14 cellular contexts compared by ENCODE assay signal in the genomic region with DNA sequence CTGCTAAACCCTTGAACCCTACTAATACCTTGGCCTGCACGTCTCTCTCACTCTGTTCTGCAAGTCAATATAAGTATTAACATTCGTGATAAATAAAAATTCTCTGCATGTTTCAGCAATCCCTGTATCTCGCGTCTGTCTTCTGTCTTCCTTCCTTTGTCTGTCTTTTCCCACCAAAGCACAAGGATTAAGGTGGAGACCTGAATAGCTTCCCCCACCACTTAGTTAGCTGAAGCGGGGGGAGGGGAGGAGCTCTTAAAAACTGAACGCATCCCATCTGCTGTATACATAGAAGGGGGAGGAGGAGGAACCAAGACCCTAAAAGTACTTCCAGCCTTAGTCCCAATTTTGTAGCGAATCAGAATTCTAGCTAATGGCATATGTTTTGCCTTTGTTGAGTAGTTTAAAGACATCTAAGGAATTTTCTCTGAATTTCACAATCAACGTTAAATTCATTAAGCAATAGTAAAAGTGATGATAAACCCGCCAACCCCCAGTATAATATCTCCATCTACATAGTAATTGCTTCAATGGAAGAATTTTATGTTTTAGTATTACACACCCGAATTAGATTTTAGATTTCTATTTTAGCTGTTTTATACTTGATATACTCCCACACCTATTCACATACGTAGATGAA. TPM values are rescaled to one million over a fixed set of nuclear protein-coding genes. Genes with fewer than 3 reads are reported as not detected.
DNase-seq lines count a peak whose midpoint lies in the region; ATAC-seq and TF ChIP-seq lines count a peak whose summit lies in the region.
"Had no signal": no experiment of that assay in that cellular context is flagged by ENCODE, and none has a peak within 500 bp of the region (broad histone marks: within the 10 kb centered on the region; RNA-seq: fewer than 3 reads in every experiment).

No MANE protein-coding gene starts in this region.

- no peaks in the 10 kb centered on the region for H3K27me3 Mint-ChIP-seq in activated naive CD8-positive, alpha-beta T cell
- no peaks in the 10 kb centered on the region for H3K27me3 Mint-ChIP-seq in activated naive CD8-positive, alpha-beta T cell treated with anti-CD3 and anti-CD28 coated beads for 36 hours
- H3K27me3 Mint-ChIP-seq: activated T-helper 17 cell treated with anti-CD3 and anti-CD28 coated beads, Interleukin-2, amount 50 U/mL, for 72 hours had no signal

- no peak for DNase-seq in activated naive CD8-positive, alpha-beta T cell treated with anti-CD3 and anti-CD28 coated beads for 36 hours
- peak; percentile 95 for DNase-seq in NCI-H82 treated with DMSO at 0.1 percent for 48 hours (lab: John Stamatoyannopoulos, UW; ENCODE audit: unreplicated experiment)
- DNase-seq in fibroblast of pulmonary artery (ENCODE audit: low read depth): peak; percentile 24
- no peak for DNase-seq in gastrocnemius medialis
- no peak for DNase-seq in MM.1S
- no peak for DNase-seq in testis
- no peak for DNase-seq in OCI-M1 (lab: John Stamatoyannopoulos, UW)
- DNase-seq: body of pancreas, KBM-7, NCI-H1417 treated with DMSO at 0.1 percent for 48 hours, ovary had no signal

- H3K27me3 ChIP-seq in gastrocnemius medialis (no peaks in the 10 kb centered on the region), MM.1S (replicated peaks; ENCODE audit: insufficient read depth, low read length) (no peaks in the 10 kb centered on the region), testis (no peaks in the 10 kb centered on the region)
- H3K27me3 ChIP-seq: body of pancreas, ovary had no signal

- no peaks in the 10 kb centered on the region for H3K9me2 ChIP-seq in MM.1S (replicated peaks; ENCODE audit: insufficient read depth, low read length)

- in situ Hi-C loops in gastrocnemius medialis (cut with MboI; ENCODE audit: low sequenced_read_pairs in 4 of 4): no loop called here

- H3K27ac ChIP-seq in gastrocnemius medialis: peak overlapping the region in 3 of 4 donors; percentile 32 to 99 (median 53)
- H3K27ac ChIP-seq in MM.1S (ENCODE audit: low read length): no peak overlapping the region
- no peak overlapping the region for H3K27ac ChIP-seq in testis
- H3K27ac ChIP-seq: body of pancreas, ovary had no signal

- H3K9me3 Mint-ChIP-seq in activated naive CD8-positive, alpha-beta T cell (ENCODE audit: low read depth): no peaks in the 10 kb centered on the region
- no peaks in the 10 kb centered on the region for H3K9me3 Mint-ChIP-seq in activated naive CD8-positive, alpha-beta T cell treated with anti-CD3 and anti-CD28 coated beads for 36 hours
- H3K9me3 Mint-ChIP-seq: activated T-helper 17 cell treated with anti-CD3 and anti-CD28 coated beads, Interleukin-2, amount 50 U/mL, for 72 hours; T-helper 2 cell treated with Interferon-gamma antibody and Interleukin-4, amounts not matched to agents 5 μg/mL and 100 μg/mL, for 36 hours had no signal

- TF ChIP-seq CTCF in fibroblast of pulmonary artery (IDR thresholded peaks at IDR 0.05; ENCODE audit: low read length, missing control alignments) (no peak), gastrocnemius medialis (IDR thresholded peaks at IDR 0.05 in 4 of 5, conservative IDR thresholded peaks at IDR 0.05 in 1 of 5) (no peak), MM.1S (IDR thresholded peaks at IDR 0.05; ENCODE audit: low read length) (no peak), testis (IDR thresholded peaks at IDR 0.05) (no peak)

- intact Hi-C loops in gastrocnemius medialis (cut with DNase I; ENCODE audit: low total_unique reads): loop anchor here (10.0 kb wide), 1 partner anchor 1546 kb away; a partner anchor contains a TSS
- intact Hi-C loops in testis (cut with DNase I; ENCODE audit: low total_unique reads): no loop called here

- H3K4me1 ChIP-seq in gastrocnemius medialis (peaks cover 70 to 85% of the 10 kb centered on the region in 2 donors), MM.1S (ENCODE audit: low read length) (peaks cover 32% of the 10 kb centered on the region), testis (peaks cover 23% of the 10 kb centered on the region)

- H3K79me2 ChIP-seq in MM.1S (ENCODE audit: low read length): peaks cover 100% of the 10 kb centered on the region

- peaks cover 69% of the 10 kb centered on the region for H3K4me1 Mint-ChIP-seq in activated naive CD8-positive, alpha-beta T cell (ENCODE audit: low read depth)
- peaks cover 74% of the 10 kb centered on the region for H3K4me1 Mint-ChIP-seq in activated naive CD8-positive, alpha-beta T cell treated with anti-CD3 and anti-CD28 coated beads for 36 hours

- peaks cover 0 to 24% of the 10 kb centered on the region in 2 donors for H3K36me3 ChIP-seq in gastrocnemius medialis
- H3K36me3 ChIP-seq in MM.1S (replicated peaks; ENCODE audit: insufficient read depth, low read length): peaks cover 30% of the 10 kb centered on the region
- H3K36me3 ChIP-seq in testis (ENCODE audit: low read depth, missing control alignments): no peaks in the 10 kb centered on the region
- H3K36me3 ChIP-seq: ovary had no signal

- H3K9ac ChIP-seq in MM.1S (ENCODE audit: low read length): no peak overlapping the region

- ATAC-seq in gastrocnemius medialis: no peak
- ATAC-seq: activated T-helper 17 cell treated with anti-CD3 and anti-CD28 coated beads, Interleukin-2, amount 50 U/mL, for 72 hours; body of pancreas had no signal

- H3K4me3 ChIP-seq in fibroblast of pulmonary artery (replicated peaks; ENCODE audit: low read depth, low read length) (no peak overlapping the region), gastrocnemius medialis (no peak overlapping the region), MM.1S (ENCODE audit: low read length) (no peak overlapping the region), testis (no peak overlapping the region)
- H3K4me3 ChIP-seq: body of pancreas, ovary had no signal

- peaks cover 6% of the 10 kb centered on the region; the same call in 1 of the 2 replicates for H4K20me1 ChIP-seq in MM.1S (ENCODE audit: insufficient read depth, low read length)

- TF ChIP-seq POLR2A in gastrocnemius medialis (IDR thresholded peaks at IDR 0.05) (no peak), testis (IDR thresholded peaks at IDR 0.05) (no peak)

- H3K36me3 Mint-ChIP-seq in activated naive CD8-positive, alpha-beta T cell: peaks cover 8% of the 10 kb centered on the region
- peaks cover 51% of the 10 kb centered on the region for H3K36me3 Mint-ChIP-seq in activated naive CD8-positive, alpha-beta T cell treated with anti-CD3 and anti-CD28 coated beads for 36 hours

- H3K4me2 ChIP-seq in MM.1S (ENCODE audit: low read depth, low read length): no peak overlapping the region

- peak overlapping the region; percentile 64 for H3K27ac Mint-ChIP-seq in activated naive CD8-positive, alpha-beta T cell
- no peak overlapping the region for H3K27ac Mint-ChIP-seq in activated naive CD8-positive, alpha-beta T cell treated with anti-CD3 and anti-CD28 coated beads for 36 hours
- H3K27ac Mint-ChIP-seq: activated T-helper 17 cell treated with anti-CD3 and anti-CD28 coated beads, Interleukin-2, amount 50 U/mL, for 72 hours; T-helper 2 cell treated with Interferon-gamma antibody and Interleukin-4, amounts not matched to agents 5 μg/mL and 100 μg/mL, for 36 hours had no signal

- H3F3A ChIP-seq in MM.1S (ENCODE audit: insufficient read depth, low read length): peaks cover 35% of the 10 kb centered on the region

- 69 to 72% methylated on average over 11 of the region's 11 CpGs for WGBS in testis, 2 donors

- H2AFZ ChIP-seq in MM.1S (ENCODE audit: low read length): no peak overlapping the region

- no peak overlapping the region for H3K4me3 Mint-ChIP-seq in activated naive CD8-positive, alpha-beta T cell
- no peak overlapping the region for H3K4me3 Mint-ChIP-seq in activated naive CD8-positive, alpha-beta T cell treated with anti-CD3 and anti-CD28 coated beads for 36 hours
- H3K4me3 Mint-ChIP-seq: activated T-helper 17 cell treated with anti-CD3 and anti-CD28 coated beads, Interleukin-2, amount 50 U/mL, for 72 hours; T-helper 2 cell treated with Interferon-gamma antibody and Interleukin-4, amounts not matched to agents 5 μg/mL and 100 μg/mL, for 36 hours had no signal

- H3K9me3 ChIP-seq in gastrocnemius medialis (no peaks in the 10 kb centered on the region), MM.1S (replicated peaks; ENCODE audit: insufficient read depth, low read length) (no peaks in the 10 kb centered on the region), testis (no peaks in the 10 kb centered on the region)
- H3K9me3 ChIP-seq: body of pancreas, ovary had no signal

RNA-seq across cellular contexts. Expression of a gene that starts 47.9 kb away (rescaled TPM):
- total RNA-seq in activated naive CD8-positive, alpha-beta T cell treated with anti-CD3 and anti-CD28 coated beads for 36 hours: 100 to 1,000 TPM; 779 to 785 TPM
- total RNA-seq in gastrocnemius medialis (100 to 1,000 TPM; 513 to 854 (median 781) TPM), testis (100 to 1,000 TPM; 880 to 885 TPM)
- 716 TPM for polyA plus RNA-seq in testis (ENCODE audit: insufficient read depth, low read depth, low replicate concordance)

RNA-seq across cellular contexts. Expression of a gene that starts 49.7 kb away (rescaled TPM):
- total RNA-seq in activated naive CD8-positive, alpha-beta T cell treated with anti-CD3 and anti-CD28 coated beads for 36 hours: 1 to 10 TPM; 1.0 to 1.3 TPM
- total RNA-seq in gastrocnemius medialis (not detected), testis (1 to 10 TPM; 3.5 to 4.4 TPM)
- 1.1 TPM for polyA plus RNA-seq in testis (ENCODE audit: insufficient read depth, low read depth, low replicate concordance)

Comparison
In these comparisons a context has a peak if more than half of its experiments do, and no peak if none do; other contexts are left out.
1. DNase-seq: peak in NCI-H82 treated with DMSO at 0.1 percent for 48 hours (single experiment) and fibroblast of pulmonary artery (single experiment); none in activated naive CD8-positive, alpha-beta T cell treated with anti-CD3 and anti-CD28 coated beads for 36 hours (single experiment), gastrocnemius medialis (0 of 2), MM.1S (single experiment), testis (single experiment) and OCI-M1 (single experiment).
2. H3K27ac ChIP-seq: peak in gastrocnemius medialis (3 of 4); none in MM.1S (single experiment) and testis (0 of 2).